25 cellular contexts compared by ENCODE assay signal in the genomic region with DNA sequence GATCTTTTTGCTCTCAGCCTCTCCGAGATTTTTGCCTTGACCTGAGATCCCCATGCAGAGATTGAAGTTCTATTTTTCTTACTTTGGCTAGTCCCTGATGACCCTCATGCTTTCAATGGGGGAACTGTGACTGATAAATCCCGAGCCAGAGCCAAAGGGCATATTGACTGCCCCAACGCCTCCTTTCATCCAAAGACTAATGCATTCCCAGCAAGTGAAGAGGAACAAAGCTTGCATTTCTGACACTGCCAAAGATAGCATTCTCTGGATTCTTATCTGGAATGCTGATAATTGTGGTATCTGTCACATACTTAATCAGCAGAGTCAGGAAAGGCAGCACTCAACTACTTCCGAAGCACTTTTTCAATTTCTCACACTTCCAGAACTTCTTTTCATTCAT.
DNase-seq lines count a peak whose midpoint lies in the region; ATAC-seq, FAIRE-seq and TF ChIP-seq lines count a peak whose summit lies in the region.
"Had no signal": no experiment of that assay in that cellular context is flagged by ENCODE, and none has a peak within 500 bp of the region (broad histone marks: within the 10 kb centered on the region; RNA-seq: fewer than 3 reads in every experiment).

No MANE protein-coding gene starts in this region.

- ATAC-seq in HepG2 (peak; percentile 44), right lobe of liver (no peak), GM21423 (IDR thresholded peaks at IDR 0.05; ENCODE audit: unreplicated experiment) (no peak)
- ATAC-seq: GM12878, Right ventricle myocardium inferior had no signal

- H3K4me2 ChIP-seq in HepG2 (ENCODE audit: low read depth, low read length) (0 out of 2 replicates have a peak overlapping the region, but pooled peaks have one; percentile 1), parathyroid adenoma (ENCODE audit: low read length) (peak overlapping the region; percentile 7)
- H3K4me2 ChIP-seq: PC-9 had no signal

- H3K9me3 ChIP-seq in HepG2 (ENCODE audit: low read length) (no peaks in the 10 kb centered on the region), right lobe of liver (no peaks in the 10 kb centered on the region), parathyroid adenoma (ENCODE audit: control insufficient read depth, low read length) (no peaks in the 10 kb centered on the region)
- H3K9me3 ChIP-seq: BLaER1, SJCRH30 had no signal

- TF ChIP-seq RAD21 in HepG2 (CRISPR knock-in tag; IDR thresholded peaks at IDR 0.05), result no peak

- TF ChIP-seq EP300 in HepG2 (IDR thresholded peaks at IDR 0.05; ENCODE audit: low read depth in 2 of 2, low read length in 2 of 2) (peak in 1 of 2 experiments; percentile 36; a peak in 1 of 4 replicates), HepG2 (CRISPR knock-in tag; IDR thresholded peaks at IDR 0.05; ENCODE audit: borderline replicate concordance) (peak; percentile 56; the same call in 1 of the 2 replicates)

- no TSS peak for BruUV-seq in HepG2 (replicated peaks; lab: Mats Ljungman, UMichigan)

- no peak overlapping the region for H3K27ac ChIP-seq in HepG2 (ENCODE audit: extremely low read length, insufficient read depth, low read length)
- no peak overlapping the region for H3K27ac ChIP-seq in right lobe of liver
- no peak overlapping the region for H3K27ac ChIP-seq in parathyroid adenoma
- H3K27ac ChIP-seq: 22Rv1, BLaER1, PC-9, SJCRH30 had no signal

- DNase-seq in HepG2 (ENCODE audit: low spot score) (peak; percentile 63), right lobe of liver (no peak), kidney glomerular epithelial cell (lab: John Stamatoyannopoulos, UW) (peak; percentile 24), G401 (ENCODE audit: low spot score) (no peak), 8988T (no peak), mesenteric fat pad (ENCODE audit: low spot score) (no peak)
- DNase-seq: CD4-positive, CD25-positive, alpha-beta regulatory T cell; DMS53; GDM1; HCEC 1CT; NCI-H1092; NCI-H1417 treated with DMSO at 0.1 percent for 48 hours; NCI-H1694 treated with DMSO at 0.1 percent for 48 hours; NCI-H2081; NCI-H2227 treated with DMSO at 0.1 percent for 48 hours; NCI-H526 treated with DMSO at 0.1 percent for 48 hours; PC-9; SJCRH30 had no signal

- CTCF ChIA-PET in HepG2 (lab: Yijun Ruan, JAX; ENCODE audit: low intra/inter-chr PET ratio, low total read pairs), result no interaction called here

- H3K79me2 ChIP-seq in HepG2 (ENCODE audit: insufficient read depth, low read length) (no peaks in the 10 kb centered on the region), parathyroid adenoma (no peaks in the 10 kb centered on the region)

- POLR2A ChIA-PET in HepG2 (lab: Yijun Ruan, JAX), result no interaction called here

- H3K4me3 ChIP-seq in HepG2 (replicated peaks in 1 of 3; ENCODE audit: insufficient read depth in 1 of 3, low read depth in 2 of 3, low read length in 3 of 3) (no peak overlapping the region), right lobe of liver (no peak overlapping the region), parathyroid adenoma (ENCODE audit: low read depth, low read length) (no peak overlapping the region)
- H3K4me3 ChIP-seq: BLaER1, GM12878, PC-9, SJCRH30 had no signal

- H3K27me3 ChIP-seq in HepG2 (ENCODE audit: control insufficient read depth in 1 of 2, insufficient read depth in 2 of 2, low read length in 2 of 2), result peaks cover 0 to 33% of the 10 kb centered on the region in 2 experiments; a peak in 2 of 5 replicates
- no peaks in the 10 kb centered on the region for H3K27me3 ChIP-seq in right lobe of liver
- H3K27me3 ChIP-seq in parathyroid adenoma (ENCODE audit: control insufficient read depth, insufficient read depth, low read length), result no peaks in the 10 kb centered on the region
- H3K27me3 ChIP-seq: BLaER1, SJCRH30 had no signal

- no peaks in the 10 kb centered on the region for H4K20me1 ChIP-seq in HepG2 (ENCODE audit: insufficient read depth, low read length)
- H4K20me1 ChIP-seq: BLaER1 had no signal

- H3K36me3 ChIP-seq in HepG2 (replicated peaks in 1 of 2; ENCODE audit: control insufficient read depth in 1 of 2, insufficient read depth in 2 of 2, low read length in 2 of 2) (no peaks in the 10 kb centered on the region), right lobe of liver (no peaks in the 10 kb centered on the region), parathyroid adenoma (ENCODE audit: control insufficient read depth, insufficient read depth, low read length) (no peaks in the 10 kb centered on the region)
- H3K36me3 ChIP-seq: BLaER1, SJCRH30 had no signal

- TF ChIP-seq POLR2A in HepG2 (IDR thresholded peaks at IDR 0.05; ENCODE audit: insufficient read depth in 1 of 2, low read depth in 2 of 2, low read length in 2 of 2) (no peak), right lobe of liver (IDR thresholded peaks at IDR 0.05) (no peak)

- H3K4me1 ChIP-seq in HepG2 (ENCODE audit: insufficient read depth, low read length), result peaks cover 35% of the 10 kb centered on the region
- no peaks in the 10 kb centered on the region for H3K4me1 ChIP-seq in right lobe of liver
- H3K4me1 ChIP-seq in parathyroid adenoma, result peaks cover 14% of the 10 kb centered on the region

- H3K9ac ChIP-seq in HepG2 (ENCODE audit: insufficient read depth, low read depth, low read length), result no peak overlapping the region
- no peak overlapping the region for H3K9ac ChIP-seq in parathyroid adenoma
- H3K9ac ChIP-seq: BLaER1 had no signal

- no peak overlapping the region for H2AFZ ChIP-seq in HepG2 (ENCODE audit: low read length)
- H2AFZ ChIP-seq in parathyroid adenoma, result peak overlapping the region; percentile 2
- H2AFZ ChIP-seq: PC-9 had no signal

- in situ Hi-C loops in HepG2 (cut with HindIII; ENCODE audit: extremely low pct_ligation_motif_present, low pct_unique_long_range_greater_than_20kb) (loop anchor here (5.0 kb wide), 1 partner anchor 266 kb away; no protein-coding TSS in a partner anchor), G401 (cut with HindIII; ENCODE audit: low sequenced_read_pairs) (no loop called here)

- intact Hi-C loops in HepG2 (cut with micrococcal nuclease; ENCODE audit: unreplicated experiment), result no loop called here
- intact Hi-C loops in right lobe of liver (cut with DNase I), result loop anchor here in 1 of 2 donors (10.0 kb wide), 1 partner anchor 258 kb away; no protein-coding TSS in a partner anchor

- WGBS in HepG2 (ENCODE audit: low lambda C conversion rate), result under 1% methylated on average over 4 of the region's 4 CpGs
- WGBS in right lobe of liver (ENCODE audit: insufficient coverage, low coverage, low lambda C conversion rate, missing lambda C conversion rate), result 39% methylated on average over 4 of the region's 4 CpGs

- FAIRE-seq in HepG2 (lab: Jason Lieb, UNC), result peak; percentile 55
- FAIRE-seq: GM12878, H1 had no signal

- no peak for TF ChIP-seq CTCF in HepG2 (CRISPR knock-in tag; IDR thresholded peaks at IDR 0.05)
- no peak for TF ChIP-seq CTCF in right lobe of liver (IDR thresholded peaks at IDR 0.05)
- no peak for TF ChIP-seq CTCF in parathyroid adenoma (IDR thresholded peaks at IDR 0.05)

TF ChIP-seq in HepG2, 621 proteins besides CTCF, POLR2A, EP300 and RAD21 (continues in another document):
- no peak for TF ChIP-seq ZZZ3 (CRISPR knock-in tag; IDR thresholded peaks at IDR 0.05; ENCODE audit: borderline replicate concordance)
- TF ChIP-seq, protein P1, sequence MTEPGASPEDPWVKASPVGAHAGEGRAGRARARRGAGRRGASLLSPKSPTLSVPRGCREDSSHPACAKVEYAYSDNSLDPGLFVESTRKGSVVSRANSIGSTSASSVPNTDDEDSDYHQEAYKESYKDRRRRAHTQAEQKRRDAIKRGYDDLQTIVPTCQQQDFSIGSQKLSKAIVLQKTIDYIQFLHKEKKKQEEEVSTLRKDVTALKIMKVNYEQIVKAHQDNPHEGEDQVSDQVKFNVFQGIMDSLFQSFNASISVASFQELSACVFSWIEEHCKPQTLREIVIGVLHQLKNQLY (CRISPR knock-in tag; IDR thresholded peaks at IDR 0.05), result no peak
- TF ChIP-seq, protein P2, sequence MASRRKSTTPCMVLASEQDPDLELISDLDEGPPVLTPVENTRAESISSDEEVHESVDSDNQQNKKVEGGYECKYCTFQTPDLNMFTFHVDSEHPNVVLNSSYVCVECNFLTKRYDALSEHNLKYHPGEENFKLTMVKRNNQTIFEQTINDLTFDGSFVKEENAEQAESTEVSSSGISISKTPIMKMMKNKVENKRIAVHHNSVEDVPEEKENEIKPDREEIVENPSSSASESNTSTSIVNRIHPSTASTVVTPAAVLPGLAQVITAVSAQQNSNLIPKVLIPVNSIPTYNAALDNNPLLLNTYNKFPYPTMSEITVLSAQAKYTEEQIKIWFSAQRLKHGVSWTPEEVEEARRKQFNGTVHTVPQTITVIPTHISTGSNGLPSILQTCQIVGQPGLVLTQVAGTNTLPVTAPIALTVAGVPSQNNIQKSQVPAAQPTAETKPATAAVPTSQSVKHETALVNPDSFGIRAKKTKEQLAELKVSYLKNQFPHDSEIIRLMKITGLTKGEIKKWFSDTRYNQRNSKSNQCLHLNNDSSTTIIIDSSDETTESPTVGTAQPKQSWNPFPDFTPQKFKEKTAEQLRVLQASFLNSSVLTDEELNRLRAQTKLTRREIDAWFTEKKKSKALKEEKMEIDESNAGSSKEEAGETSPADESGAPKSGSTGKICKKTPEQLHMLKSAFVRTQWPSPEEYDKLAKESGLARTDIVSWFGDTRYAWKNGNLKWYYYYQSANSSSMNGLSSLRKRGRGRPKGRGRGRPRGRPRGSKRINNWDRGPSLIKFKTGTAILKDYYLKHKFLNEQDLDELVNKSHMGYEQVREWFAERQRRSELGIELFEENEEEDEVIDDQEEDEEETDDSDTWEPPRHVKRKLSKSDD (CRISPR knock-in tag; IDR thresholded peaks at IDR 0.05; ENCODE audit: low read depth), result no peak
- no peak for TF ChIP-seq ZNF556 (CRISPR knock-in tag; IDR thresholded peaks at IDR 0.05; ENCODE audit: borderline replicate concordance)
- TF ChIP-seq CREM (IDR thresholded peaks at IDR 0.05), result peak; percentile 30; the same call in 1 of the 2 replicates
- no peak for TF ChIP-seq CREM (CRISPR knock-in tag; IDR thresholded peaks at IDR 0.05)
- TF ChIP-seq EEA1 (CRISPR knock-in tag; IDR thresholded peaks at IDR 0.05; ENCODE audit: borderline replicate concordance), result no peak
- TF ChIP-seq ZNF562 (CRISPR knock-in tag; IDR thresholded peaks at IDR 0.05; ENCODE audit: borderline replicate concordance), result no peak
- no peak for TF ChIP-seq FOSL2 (CRISPR knock-in tag; IDR thresholded peaks at IDR 0.05)
- TF ChIP-seq, protein P3, sequence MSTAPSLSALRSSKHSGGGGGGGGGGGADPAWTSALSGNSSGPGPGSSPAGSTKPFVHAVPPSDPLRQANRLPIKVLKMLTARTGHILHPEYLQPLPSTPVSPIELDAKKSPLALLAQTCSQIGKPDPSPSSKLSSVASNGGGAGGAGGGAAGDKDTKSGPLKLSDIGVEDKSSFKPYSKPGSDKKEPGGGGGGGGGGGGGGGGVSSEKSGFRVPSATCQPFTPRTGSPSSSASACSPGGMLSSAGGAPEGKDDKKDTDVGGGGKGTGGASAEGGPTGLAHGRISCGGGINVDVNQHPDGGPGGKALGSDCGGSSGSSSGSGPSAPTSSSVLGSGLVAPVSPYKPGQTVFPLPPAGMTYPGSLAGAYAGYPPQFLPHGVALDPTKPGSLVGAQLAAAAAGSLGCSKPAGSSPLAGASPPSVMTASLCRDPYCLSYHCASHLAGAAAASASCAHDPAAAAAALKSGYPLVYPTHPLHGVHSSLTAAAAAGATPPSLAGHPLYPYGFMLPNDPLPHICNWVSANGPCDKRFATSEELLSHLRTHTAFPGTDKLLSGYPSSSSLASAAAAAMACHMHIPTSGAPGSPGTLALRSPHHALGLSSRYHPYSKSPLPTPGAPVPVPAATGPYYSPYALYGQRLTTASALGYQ (CRISPR knock-in tag; IDR thresholded peaks at IDR 0.05), result no peak

Comparison
In these comparisons a context has a peak if more than half of its experiments do, and no peak if none do; other contexts are left out.
1. DNase-seq: peak in HepG2 (single experiment) and kidney glomerular epithelial cell (single experiment); none in right lobe of liver (0 of 3), G401 (single experiment), 8988T (single experiment) and mesenteric fat pad (single experiment).